Comparison of ENCODE assay signal across 9 cellular contexts in genomic region chr3:64238971-64239667, GRCh38. TPM values are rescaled to one million over a fixed set of nuclear protein-coding genes. Genes with fewer than 3 reads are reported as not detected.
A peak's percentile ranks its signal among the peaks of the same experiment; 100 is the strongest.
DNase-seq lines count a peak whose midpoint lies in the region; ATAC-seq and TF ChIP-seq lines count a peak whose summit lies in the region.
"Had no signal": no experiment of that assay in that cellular context is flagged by ENCODE, and none has a peak within 500 bp of the region (broad histone marks: within the 10 kb centered on the region; RNA-seq: fewer than 3 reads in every experiment).

No MANE protein-coding gene starts in this region.

- H3K4me2 ChIP-seq in HCT116 (ENCODE audit: low read length) = peak overlapping the region; percentile 37; the same call in 1 of the 2 replicates

- TF ChIP-seq RAD21 in HCT116 (IDR thresholded peaks at IDR 0.05; ENCODE audit: low read depth) = no peak

- no peak overlapping the region for H2AFZ ChIP-seq in HCT116 (ENCODE audit: low read depth, low read length, poor library complexity, severe bottlenecking)

- H3K9me3 ChIP-seq in HCT116 (ENCODE audit: control insufficient read depth in 1 of 2, insufficient read depth in 1 of 2, low read depth in 1 of 2, low read length in 2 of 2) (no peaks in the 10 kb centered on the region), right cardiac atrium (ENCODE audit: control insufficient read depth, low read length) (no peaks in the 10 kb centered on the region)

- H3K27ac ChIP-seq in HCT116 (ENCODE audit: low read depth, low read length) = no peak overlapping the region
- H3K27ac ChIP-seq in right cardiac atrium (ENCODE audit: low read length) = peak overlapping the region; percentile 61

- no peak overlapping the region for H3K4me3 ChIP-seq in HCT116 (replicated peaks in 1 of 2; ENCODE audit: low read depth in 1 of 2, low read length in 2 of 2)
- no peak overlapping the region for H3K4me3 ChIP-seq in right cardiac atrium (ENCODE audit: low read length)
- H3K4me3 ChIP-seq in skeletal muscle cell (ENCODE audit: low read depth, low read length) = peak overlapping the region; percentile 9

- no peaks in the 10 kb centered on the region for H4K20me1 ChIP-seq in HCT116 (ENCODE audit: insufficient read depth)

- RAD21 ChIA-PET in HCT116 (lab: Charles Lee; ENCODE audit: low non-redundant PET in 1 of 2, low total read pairs in 2 of 2, uncharacterized antibody in 2 of 2, unreplicated experiment in 2 of 2) = no interaction called here

- no peak overlapping the region for H3K9ac ChIP-seq in HCT116 (ENCODE audit: low read length)

- POLR2A ChIA-PET in HCT116 (lab: Charles Lee) = no interaction called here

- DNase-seq in HCT116 (ENCODE audit: low read depth, low spot score) (no peak), amniotic epithelial cell (ENCODE audit: low read depth) (peak; percentile 94), right cardiac atrium (peak; percentile 82 to 89 (median 86)), skeletal muscle cell (ENCODE audit: low read depth) (peak; percentile 95), DMS79 treated with DMSO at 0.1 percent for 48 hours (lab: John Stamatoyannopoulos, UW) (no peak)
- no peak for DNase-seq in stimulated activated CD4-positive, alpha-beta T cell treated with anti-CD3 and anti-CD28 coated beads, Interleukin-2, amount 100 ng/mL, for 48 hours
- DNase-seq: activated CD4-positive, alpha-beta T cell treated with anti-CD3 and anti-CD28 coated beads, Interleukin-2, amount 50 U/mL, for 48 hours had no signal

- 43% methylated on average over 12 of the region's 12 CpGs for WGBS in right cardiac atrium

- BruUV-seq in HCT116 (replicated peaks; lab: Mats Ljungman, UMichigan) = no TSS peak

- peak; percentile 77 for ATAC-seq in HCT116
- ATAC-seq in right cardiac atrium = peak; percentile 94 to 96
- ATAC-seq in GM21529 (IDR thresholded peaks at IDR 0.05; ENCODE audit: unreplicated experiment) = no peak
- no peak for ATAC-seq in HG03521 (IDR thresholded peaks at IDR 0.05; ENCODE audit: unreplicated experiment)

- no peaks in the 10 kb centered on the region for H3K9me2 ChIP-seq in HCT116 (ENCODE audit: insufficient read depth)

- CTCF ChIA-PET in HCT116 (lab: Charles Lee) = no interaction called here

- intact Hi-C loops in HCT116 (cut with micrococcal nuclease) = no loop called here
- intact Hi-C loops in right cardiac atrium (cut with DNase I) = no loop called here

- H3K79me2 ChIP-seq in HCT116 (ENCODE audit: insufficient read depth, low read length) = no peaks in the 10 kb centered on the region

- H3K4me1 ChIP-seq in HCT116 (ENCODE audit: control insufficient read depth in 1 of 2, insufficient read depth in 2 of 2, low read length in 2 of 2) (peaks cover 0 to 8% of the 10 kb centered on the region in 2 experiments; a peak in 1 of 4 replicates), right cardiac atrium (ENCODE audit: control insufficient read depth, insufficient read depth, low read length) (peaks cover 4% of the 10 kb centered on the region)

- peaks cover 19% of the 10 kb centered on the region; the same call in 1 of the 2 replicates for H3K27me3 ChIP-seq in HCT116 (ENCODE audit: insufficient read depth, low read length)
- H3K27me3 ChIP-seq in right cardiac atrium (ENCODE audit: control insufficient read depth, insufficient read depth) = no peaks in the 10 kb centered on the region

- TF ChIP-seq POLR2A in HCT116 (IDR thresholded peaks at IDR 0.05; ENCODE audit: borderline replicate concordance, extremely low read depth, insufficient read depth, insufficient read length) = no peak

- TF ChIP-seq CTCF in HCT116 (IDR thresholded peaks at IDR 0.05 in 2 of 3, conservative IDR thresholded peaks at IDR 0.05 in 1 of 3; ENCODE audit: borderline replicate concordance in 1 of 3, insufficient read depth in 1 of 3, low read depth in 2 of 3, low read length in 2 of 3) = no peak

- H3K36me3 ChIP-seq in HCT116 (ENCODE audit: control insufficient read depth in 1 of 2, insufficient read depth in 2 of 2, low read length in 2 of 2) = no peaks in the 10 kb centered on the region

TF ChIP-seq in HCT116, 20 proteins besides CTCF, POLR2A, EP300 and RAD21:
- no peak for TF ChIP-seq YY1 (IDR thresholded peaks at IDR 0.05; ENCODE audit: extremely low read depth, insufficient replicate concordance, low read depth, low read length)
- TF ChIP-seq, protein P1, sequence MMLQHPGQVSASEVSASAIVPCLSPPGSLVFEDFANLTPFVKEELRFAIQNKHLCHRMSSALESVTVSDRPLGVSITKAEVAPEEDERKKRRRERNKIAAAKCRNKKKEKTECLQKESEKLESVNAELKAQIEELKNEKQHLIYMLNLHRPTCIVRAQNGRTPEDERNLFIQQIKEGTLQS (IDR thresholded peaks at IDR 0.05) = no peak
- no peak for TF ChIP-seq ZBTB33 (IDR thresholded peaks at IDR 0.05; ENCODE audit: extremely low read depth, insufficient replicate concordance, low read length)
- no peak for TF ChIP-seq ELF1 (IDR thresholded peaks at IDR 0.05; ENCODE audit: borderline replicate concordance, low read depth)
- TF ChIP-seq EZH2 (IDR thresholded peaks at IDR 0.05) = no peak
- TF ChIP-seq FOSL1 (IDR thresholded peaks at IDR 0.05; ENCODE audit: low read depth) = no peak
- TF ChIP-seq CEBPB (IDR thresholded peaks at IDR 0.05; ENCODE audit: low read depth) = no peak
- TF ChIP-seq SIN3A (IDR thresholded peaks at IDR 0.05; ENCODE audit: low read depth) = no peak
- TF ChIP-seq CBX3 (IDR thresholded peaks at IDR 0.05; ENCODE audit: low read depth) = no peak
- TF ChIP-seq SP1 (IDR thresholded peaks at IDR 0.05; ENCODE audit: low read depth) = no peak
- TF ChIP-seq JUND (IDR thresholded peaks at IDR 0.05) = no peak
- TF ChIP-seq ZNF274 (IDR thresholded peaks at IDR 0.05; ENCODE audit: low read depth, low read length) = no peak
- no peak for TF ChIP-seq EZH2phosphoT487 (IDR thresholded peaks at IDR 0.05; ENCODE audit: borderline replicate concordance)
- TF ChIP-seq SRF (IDR thresholded peaks at IDR 0.05; ENCODE audit: low read depth) = no peak
- no peak for TF ChIP-seq TCF7L2 (IDR thresholded peaks at IDR 0.05; ENCODE audit: borderline replicate concordance, extremely low read depth, insufficient read depth, insufficient read length)
- TF ChIP-seq, protein P2, sequence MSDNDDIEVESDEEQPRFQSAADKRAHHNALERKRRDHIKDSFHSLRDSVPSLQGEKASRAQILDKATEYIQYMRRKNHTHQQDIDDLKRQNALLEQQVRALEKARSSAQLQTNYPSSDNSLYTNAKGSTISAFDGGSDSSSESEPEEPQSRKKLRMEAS (IDR thresholded peaks at IDR 0.05) = no peak

RNA-seq across cellular contexts. Expression of gene PRICKLE2, which starts 13.9 kb away (rescaled TPM):
- 0.05 TPM for total RNA-seq in HCT116 (2021; ENCODE audit: unreplicated experiment)
- 0.01 TPM in 1 of 2 replicates, not detected in the other for polyA plus RNA-seq in HCT116 (2012)
- total RNA-seq in right cardiac atrium = 10 to 100 TPM; 10.6 to 15.2 (median 11.8) TPM
- polyA plus RNA-seq in right cardiac atrium = 2.3 TPM

Comparison
In these comparisons a context has a peak if more than half of its experiments do, and no peak if none do; other contexts are left out.
1. ATAC-seq: peak in HCT116 (single experiment) and right cardiac atrium (2 of 2); none in GM21529 (single experiment) and HG03521 (single experiment).
2. DNase-seq: peak in amniotic epithelial cell (single experiment), right cardiac atrium (3 of 3) and skeletal muscle cell (single experiment); none in HCT116 (single experiment), DMS79 treated with DMSO at 0.1 percent for 48 hours (single experiment) and stimulated activated CD4-positive, alpha-beta T cell treated with anti-CD3 and anti-CD28 coated beads, Interleukin-2, amount 100 ng/mL, for 48 hours (0 of 2).
3. RNA of gene PRICKLE2, which starts 13.9 kb away (total RNA-seq): 10.6 to 15.2 TPM in right cardiac atrium; 0.05 TPM in HCT116 (single experiment); every median in the first group is over 10 times any median in the second.